19 cellular contexts compared by ENCODE assay signal in the genomic region with DNA sequence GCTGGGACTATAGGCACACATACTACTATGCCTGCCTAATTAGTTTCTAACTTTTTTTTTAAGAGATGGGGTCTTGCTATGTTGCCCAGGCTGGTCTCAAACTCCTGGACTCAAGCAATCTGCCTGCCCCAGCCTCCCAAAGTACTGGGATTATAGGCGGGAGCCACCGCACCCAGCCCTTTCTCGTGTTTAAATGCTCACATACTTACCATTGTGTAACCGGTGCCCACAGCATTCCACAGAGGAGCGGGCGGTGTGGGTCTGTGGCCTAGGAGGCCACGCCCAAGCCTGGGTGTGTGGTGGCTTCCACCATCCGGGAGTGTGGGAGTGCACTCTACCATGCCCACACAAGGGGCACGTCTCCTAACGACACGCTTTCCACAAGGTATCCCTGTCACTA. TPM values are rescaled to one million over a fixed set of nuclear protein-coding genes. Genes with fewer than 3 reads are reported as not detected.
DNase-seq lines count a peak whose midpoint lies in the region; ATAC-seq and TF ChIP-seq lines count a peak whose summit lies in the region.
"Had no signal": no experiment of that assay in that cellular context is flagged by ENCODE, and none has a peak within 500 bp of the region (broad histone marks: within the 10 kb centered on the region; RNA-seq: fewer than 3 reads in every experiment).

No MANE protein-coding gene starts in this region.

- peaks cover 4 to 58% of the 10 kb centered on the region in 2 experiments; a peak in 2 of 3 replicates for H3K36me3 ChIP-seq in HEK293 (ENCODE audit: control insufficient read depth in 2 of 2, insufficient read depth in 1 of 2, low read length in 2 of 2)
- H3K36me3 ChIP-seq in vagina: no peaks in the 10 kb centered on the region

- ATAC-seq in left colon (peak; percentile 20), GM19455 (IDR thresholded peaks at IDR 0.05; ENCODE audit: unreplicated experiment) (no peak), GM18858 (IDR thresholded peaks at IDR 0.05; ENCODE audit: unreplicated experiment) (no peak)
- ATAC-seq: Right ventricle myocardium inferior had no signal

- TF ChIP-seq CTCF in HEK293 (tag by site-specific recombination; IDR thresholded peaks at IDR 0.05): no peak
- TF ChIP-seq CTCF in vagina (IDR thresholded peaks at IDR 0.05): no peak

- peak; percentile 35 for DNase-seq in AG08395 (ENCODE audit: low spot score)
- DNase-seq in amniotic epithelial cell (ENCODE audit: low read depth): peak; percentile 54
- no peak for DNase-seq in left colon
- no peak for DNase-seq in vagina (ENCODE audit: extremely low spot score in 2 of 2)
- DNase-seq in NCI-H2196 treated with DMSO at 0.1 percent for 48 hours (lab: John Stamatoyannopoulos, UW; ENCODE audit: unreplicated experiment): no peak
- DNase-seq: Caco-2; CD4-positive, CD25-positive, alpha-beta regulatory T cell; DMS153; H9; KBM-7; NCI-H1436 treated with DMSO at 0.1 percent for 48 hours; NCI-H2081 treated with DMSO at 0.1 percent for 48 hours; NCI-H524 treated with DMSO at 0.1 percent for 48 hours had no signal

- H3K4me3 ChIP-seq in HEK293 (ENCODE audit: low read depth, low read length) (no peak overlapping the region), vagina (no peak overlapping the region)
- H3K4me3 ChIP-seq: SK-N-MC had no signal

- H3K4me1 ChIP-seq in HEK293 (ENCODE audit: control insufficient read depth, insufficient read depth, low read length) (no peaks in the 10 kb centered on the region), vagina (no peaks in the 10 kb centered on the region)
- H3K4me1 ChIP-seq: Caco-2 had no signal

- POLR2A ChIA-PET in HEK293 (lab: Yijun Ruan, JAX): no interaction called here

- H3K9me3 ChIP-seq in HEK293 (ENCODE audit: control insufficient read depth, insufficient read depth, low read depth, low read length) (no peaks in the 10 kb centered on the region), vagina (no peaks in the 10 kb centered on the region)
- H3K9me3 ChIP-seq: Caco-2 had no signal

- CTCF ChIA-PET in HEK293 (lab: Yijun Ruan, JAX): interaction anchor here (0.8 to 1.0 kb wide), 2 partner anchors 12 to 166 kb away, joined by 3 read pairs; no protein-coding TSS in a partner anchor

- no peak overlapping the region for H3K27ac ChIP-seq in HEK293 (ENCODE audit: extremely low read depth, low read depth, low read length)
- no peak overlapping the region for H3K27ac ChIP-seq in vagina
- H3K27ac ChIP-seq: HL-60, SK-N-MC had no signal

- no peak for TF ChIP-seq POLR2A in vagina (IDR thresholded peaks at IDR 0.05)

- no peaks in the 10 kb centered on the region for H3K27me3 ChIP-seq in vagina

- intact Hi-C loops in left colon (cut with DNase I, micrococcal nuclease): no loop called here
- intact Hi-C loops in vagina (cut with DNase I): no loop called here

TF ChIP-seq in HEK293, 187 proteins besides CTCF, POLR2A, EP300 and RAD21:
- TF ChIP-seq EGR2 (tag by site-specific recombination; IDR thresholded peaks at IDR 0.05; ENCODE audit: low read depth): peak; percentile 65
- TF ChIP-seq KLF1 (tag by site-specific recombination; IDR thresholded peaks at IDR 0.05): 0 out of 2 replicates have a peak, but pooled peaks have one; percentile 15
- no peak for TF ChIP-seq ZNF140 (tag by site-specific recombination; IDR thresholded peaks at IDR 0.05)
- TF ChIP-seq ZNF121 (tag by site-specific recombination; IDR thresholded peaks at IDR 0.05): peak; percentile 90
- peak; percentile 62 for TF ChIP-seq ZFHX2 (tag by site-specific recombination; conservative IDR thresholded peaks at IDR 0.05)
- no peak for TF ChIP-seq ZFP41 (tag by site-specific recombination; IDR thresholded peaks at IDR 0.05; ENCODE audit: borderline replicate concordance)
- TF ChIP-seq ZNF555 (tag by site-specific recombination; conservative IDR thresholded peaks at IDR 0.05): no peak
- TF ChIP-seq, protein P1, sequence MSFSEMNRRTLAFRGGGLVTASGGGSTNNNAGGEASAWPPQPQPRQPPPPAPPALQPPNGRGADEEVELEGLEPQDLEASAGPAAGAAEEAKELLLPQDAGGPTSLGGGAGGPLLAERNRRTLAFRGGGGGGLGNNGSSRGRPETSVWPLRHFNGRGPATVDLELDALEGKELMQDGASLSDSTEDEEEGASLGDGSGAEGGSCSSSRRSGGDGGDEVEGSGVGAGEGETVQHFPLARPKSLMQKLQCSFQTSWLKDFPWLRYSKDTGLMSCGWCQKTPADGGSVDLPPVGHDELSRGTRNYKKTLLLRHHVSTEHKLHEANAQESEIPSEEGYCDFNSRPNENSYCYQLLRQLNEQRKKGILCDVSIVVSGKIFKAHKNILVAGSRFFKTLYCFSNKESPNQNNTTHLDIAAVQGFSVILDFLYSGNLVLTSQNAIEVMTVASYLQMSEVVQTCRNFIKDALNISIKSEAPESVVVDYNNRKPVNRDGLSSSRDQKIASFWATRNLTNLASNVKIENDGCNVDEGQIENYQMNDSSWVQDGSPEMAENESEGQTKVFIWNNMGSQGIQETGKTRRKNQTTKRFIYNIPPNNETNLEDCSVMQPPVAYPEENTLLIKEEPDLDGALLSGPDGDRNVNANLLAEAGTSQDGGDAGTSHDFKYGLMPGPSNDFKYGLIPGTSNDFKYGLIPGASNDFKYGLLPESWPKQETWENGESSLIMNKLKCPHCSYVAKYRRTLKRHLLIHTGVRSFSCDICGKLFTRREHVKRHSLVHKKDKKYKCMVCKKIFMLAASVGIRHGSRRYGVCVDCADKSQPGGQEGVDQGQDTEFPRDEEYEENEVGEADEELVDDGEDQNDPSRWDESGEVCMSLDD (tag by site-specific recombination; IDR thresholded peaks at IDR 0.05): no peak
- TF ChIP-seq ZNF664 (tag by site-specific recombination; IDR thresholded peaks at IDR 0.05): peak; percentile 75
- TF ChIP-seq ZBTB17 (tag by site-specific recombination; IDR thresholded peaks at IDR 0.05): no peak
- TF ChIP-seq, protein P2, sequence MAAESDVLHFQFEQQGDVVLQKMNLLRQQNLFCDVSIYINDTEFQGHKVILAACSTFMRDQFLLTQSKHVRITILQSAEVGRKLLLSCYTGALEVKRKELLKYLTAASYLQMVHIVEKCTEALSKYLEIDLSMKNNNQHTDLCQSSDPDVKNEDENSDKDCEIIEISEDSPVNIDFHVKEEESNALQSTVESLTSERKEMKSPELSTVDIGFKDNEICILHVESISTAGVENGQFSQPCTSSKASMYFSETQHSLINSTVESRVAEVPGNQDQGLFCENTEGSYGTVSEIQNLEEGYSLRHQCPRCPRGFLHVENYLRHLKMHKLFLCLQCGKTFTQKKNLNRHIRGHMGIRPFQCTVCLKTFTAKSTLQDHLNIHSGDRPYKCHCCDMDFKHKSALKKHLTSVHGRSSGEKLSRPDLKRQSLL (tag by site-specific recombination; IDR thresholded peaks at IDR 0.05): no peak
- no peak for TF ChIP-seq ZNF571 (tag by site-specific recombination; IDR thresholded peaks at IDR 0.05)
- no peak for TF ChIP-seq HOXA7 (CRISPR knock-in tag; IDR thresholded peaks at IDR 0.05; ENCODE audit: borderline replicate concordance)
- no peak for TF ChIP-seq GLI4 (tag by site-specific recombination; IDR thresholded peaks at IDR 0.05)
- no peak for TF ChIP-seq BCL11B (tag by site-specific recombination; IDR thresholded peaks at IDR 0.05; ENCODE audit: low read depth)
- no peak for TF ChIP-seq ZNF747 (tag by site-specific recombination; IDR thresholded peaks at IDR 0.05)
- TF ChIP-seq ZNF223 (tag by site-specific recombination; IDR thresholded peaks at IDR 0.05): no peak

RNA-seq across cellular contexts. Expression of a gene that starts 7.7 kb away (rescaled TPM):
- total RNA-seq in left colon (10 to 100 TPM; 23.6 to 43.9 TPM), vagina (41.0 TPM)

RNA-seq across cellular contexts. Expression of a gene that starts 21.6 kb away (rescaled TPM):
- 100 to 1,000 TPM in 1 of 2 donors, 10 to 100 TPM in 1; 90.2 to 129 TPM for total RNA-seq in left colon
- total RNA-seq in vagina: 20.9 TPM

RNA-seq across cellular contexts. Expression of a gene that starts 26.9 kb away (rescaled TPM):
- 10 to 100 TPM; 44.4 to 53.8 TPM for total RNA-seq in left colon
- total RNA-seq in vagina: 181 TPM

Comparison
In these comparisons a context has a peak if more than half of its experiments do, and no peak if none do; other contexts are left out.
1. DNase-seq: peak in AG08395 (single experiment) and amniotic epithelial cell (single experiment); none in left colon (0 of 2), vagina (0 of 2) and NCI-H2196 treated with DMSO at 0.1 percent for 48 hours (single experiment).